In genomic region chr10:30587522-30588031, GRCh38 we compare ENCODE assay signal across 8 cellular contexts. TPM values are rescaled to one million over a fixed set of nuclear protein-coding genes. Genes with fewer than 3 reads are reported as not detected.
DNase-seq lines count a peak whose midpoint lies in the region; ATAC-seq and TF ChIP-seq lines count a peak whose summit lies in the region.

No MANE protein-coding gene starts in this region.

- H3K4me1 ChIP-seq in foreskin keratinocyte (no peaks in the 10 kb centered on the region), stomach (peaks cover 7 to 37% (median 18%) of the 10 kb centered on the region in 4 donors)

- intact Hi-C loops in stomach (cut with DNase I; ENCODE audit: low total_unique reads) = no loop called here

- POLR2A ChIA-PET in GM10248 (lab: Yijun Ruan, JAX) = no interaction called here
- POLR2A ChIA-PET in activated CD4-positive, alpha-beta T cell treated with anti-CD3 and anti-CD28 coated beads, Interleukin-2, amount 10 ng/mL, durations not matched to agents 7 days and 5 days (lab: Charles Lee) = no interaction called here

- H3K27me3 Mint-ChIP-seq in activated CD4-positive, alpha-beta T cell treated with anti-CD3 and anti-CD28 coated beads, Interleukin-2, amount 10 ng/mL, durations not matched to agents 7 days and 5 days = peaks cover 2% of the 10 kb centered on the region

- WGBS in stomach, 5 donors = 21 to 31% (median 23%) methylated on average over 8 of the region's 8 CpGs

- DNase-seq in GM10248 (ENCODE audit: extremely low spot score) (peak; percentile 76), foreskin keratinocyte (no peak), stomach (peak; percentile 78)
- DNase-seq in activated CD4-positive, alpha-beta T cell treated with anti-CD3 and anti-CD28 coated beads for 1 hour = no peak
- DNase-seq in central memory CD4-positive, alpha-beta T cell = no peak
- DNase-seq in activated CD4-positive, alpha-beta T cell treated with anti-CD3 and anti-CD28 coated beads, Interleukin-2, amount 10 ng/mL, durations not matched to agents 7 days and 5 days = no peak

- H3K27ac ChIP-seq in foreskin keratinocyte = no peak overlapping the region
- H3K27ac ChIP-seq in stomach = peak overlapping the region in 2 of 5 donors; percentile 53 to 66

- peaks cover 5% of the 10 kb centered on the region for H3K27me3 ChIP-seq in foreskin keratinocyte
- no peaks in the 10 kb centered on the region for H3K27me3 ChIP-seq in stomach

- no peaks in the 10 kb centered on the region for H3K9me3 Mint-ChIP-seq in activated CD4-positive, alpha-beta T cell treated with anti-CD3 and anti-CD28 coated beads, Interleukin-2, amount 10 ng/mL, durations not matched to agents 7 days and 5 days

- no peaks in the 10 kb centered on the region for H3K36me3 ChIP-seq in stomach

- H3K4me3 ChIP-seq in stomach = no peak overlapping the region

- H3K27ac Mint-ChIP-seq in activated CD4-positive, alpha-beta T cell treated with anti-CD3 and anti-CD28 coated beads, Interleukin-2, amount 10 ng/mL, durations not matched to agents 7 days and 5 days = no peak overlapping the region

- no peak for TF ChIP-seq POLR2A in stomach (IDR thresholded peaks at IDR 0.05)

- H3K9me3 ChIP-seq in stomach = no peaks in the 10 kb centered on the region

- TF ChIP-seq CTCF in GM10248 (IDR thresholded peaks at IDR 0.05; ENCODE audit: control extremely low read depth, extremely low read depth, low read depth, missing control alignments) (no peak), foreskin keratinocyte (conservative IDR thresholded peaks at IDR 0.05) (no peak), stomach (IDR thresholded peaks at IDR 0.05) (no peak)

- peak; percentile 76 for ATAC-seq in GM21390 (IDR thresholded peaks at IDR 0.05; ENCODE audit: unreplicated experiment)
- peak; percentile 68 for ATAC-seq in HG03520 (IDR thresholded peaks at IDR 0.05; ENCODE audit: unreplicated experiment)
- ATAC-seq in foreskin keratinocyte = peak; percentile 35

- H3K4me3 Mint-ChIP-seq in activated CD4-positive, alpha-beta T cell treated with anti-CD3 and anti-CD28 coated beads, Interleukin-2, amount 10 ng/mL, durations not matched to agents 7 days and 5 days = no peak overlapping the region

- no peaks in the 10 kb centered on the region for H3K36me3 Mint-ChIP-seq in activated CD4-positive, alpha-beta T cell treated with anti-CD3 and anti-CD28 coated beads, Interleukin-2, amount 10 ng/mL, durations not matched to agents 7 days and 5 days (ENCODE audit: low read depth)

- peaks cover 8% of the 10 kb centered on the region for H3K4me1 Mint-ChIP-seq in activated CD4-positive, alpha-beta T cell treated with anti-CD3 and anti-CD28 coated beads, Interleukin-2, amount 10 ng/mL, durations not matched to agents 7 days and 5 days

- TF ChIP-seq EP300 in stomach (IDR thresholded peaks at IDR 0.05) = no peak

- CTCF ChIA-PET in GM10248 (lab: Yijun Ruan, JAX) = interaction anchor here (1.0 to 9.2 kb wide), 7 partner anchors 150 to 589 kb away, joined by 3 to 167 read pairs (median 4); no protein-coding TSS in a partner anchor
- CTCF ChIA-PET in activated CD4-positive, alpha-beta T cell treated with anti-CD3 and anti-CD28 coated beads, Interleukin-2, amount 10 ng/mL, durations not matched to agents 7 days and 5 days (lab: Charles Lee) = interaction anchor here (1.5 kb wide), 1 partner anchor 203 kb away, joined by 3 read pairs; no protein-coding TSS in a partner anchor

RNA-seq across cellular contexts. Expression of gene LYZL2, which starts 42.0 kb away (rescaled TPM):
- total RNA-seq in foreskin keratinocyte (not detected in 2 replicates), stomach (not detected)
- polyA plus RNA-seq in foreskin keratinocyte (not detected in 2 replicates), stomach (not detected)
- not detected for total RNA-seq in activated CD4-positive, alpha-beta T cell treated with anti-CD3 and anti-CD28 coated beads, Interleukin-2, amount 10 ng/mL, durations not matched to agents 7 days and 5 days

Comparison
In these comparisons a context has a peak if more than half of its experiments do, and no peak if none do; other contexts are left out.
1. DNase-seq: peak in GM10248 (single experiment) and stomach (single experiment); none in foreskin keratinocyte (0 of 2), activated CD4-positive, alpha-beta T cell treated with anti-CD3 and anti-CD28 coated beads for 1 hour (single experiment), central memory CD4-positive, alpha-beta T cell (single experiment) and activated CD4-positive, alpha-beta T cell treated with anti-CD3 and anti-CD28 coated beads, Interleukin-2, amount 10 ng/mL, durations not matched to agents 7 days and 5 days (single experiment).
2. Peak in every context shown above with its lines, with median percentiles within 50 percentile points of each other: ATAC-seq.